Comparison of ENCODE assay signal across 6 cellular contexts in genomic region chrX:72937906-72938305, GRCh38. TPM values are rescaled to one million over a fixed set of nuclear protein-coding genes. Genes with fewer than 3 reads are reported as not detected.
"Had no signal": no experiment of that assay in that cellular context is flagged by ENCODE, and none has a peak within 500 bp of the region (broad histone marks: within the 10 kb centered on the region; RNA-seq: fewer than 3 reads in every experiment).

FAM236A (plus strand) TSS chrX:72938206; CDS start chrX:72938263, 57 bp downstream.

RNA-seq across cellular contexts. Expression of gene FAM236A, which starts in this region (rescaled TPM):
- total RNA-seq: GM23248, GM23338, H4, H7, H9, HFFc6 had no signal
- polyA plus RNA-seq: GM23248, GM23338 had no signal
